In genomic region chr9:81384911-81385310, GRCh38 we compare ENCODE assay signal across 30 cellular contexts.
"Had no signal": no experiment of that assay in that cellular context is flagged by ENCODE, and none has a peak within 500 bp of the region (broad histone marks: within the 10 kb centered on the region; RNA-seq: fewer than 3 reads in every experiment).

No MANE protein-coding gene starts in this region.

- H3K27ac ChIP-seq: ascending aorta, body of pancreas, Peyer's patch, RWPE1, SJCRH30 had no signal

- H3K27me3 ChIP-seq: ascending aorta, body of pancreas, Peyer's patch, SJCRH30 had no signal

- H3K4me1 ChIP-seq: ascending aorta, body of pancreas, Peyer's patch had no signal

- H3K9me3 Mint-ChIP-seq: activated naive CD4-positive, alpha-beta T cell treated with anti-CD3 and anti-CD28 coated beads, Interleukin-2, amount 50 U/mL, for 24 hours; activated T-helper 1 cell treated with anti-CD3 and anti-CD28 coated beads, Interleukin-12 subunit alpha, Interleukin-12 subunit beta, Interleukin-2, Interleukin-4 antibody, amounts not matched to agents 30 ng/mL and 10 ng/mL and 1 ng/mL, durations not matched to agents 14 hours and 24 hours and 36 hours had no signal

- H3K4me1 Mint-ChIP-seq: activated naive CD4-positive, alpha-beta T cell treated with anti-CD3 and anti-CD28 coated beads, Interleukin-2, amount 50 U/mL, for 24 hours; central memory CD8-positive, alpha-beta T cell; T-helper 17 cell had no signal

- H3K9me3 ChIP-seq: ascending aorta, body of pancreas, Peyer's patch, SJCRH30 had no signal

- H3K36me3 Mint-ChIP-seq: activated naive CD4-positive, alpha-beta T cell treated with anti-CD3 and anti-CD28 coated beads, Interleukin-2, amount 50 U/mL, for 24 hours; WTC11 had no signal

- H3K27ac Mint-ChIP-seq: activated CD8-positive, alpha-beta T cell treated with anti-CD3 and anti-CD28 coated beads, Interleukin-2, amount 10 ng/mL, durations not matched to agents 7 days and 5 days; activated naive CD4-positive, alpha-beta T cell treated with anti-CD3 and anti-CD28 coated beads, Interleukin-2, amount 50 U/mL, for 24 hours; activated T-helper 1 cell treated with anti-CD3 and anti-CD28 coated beads, Interleukin-12 subunit alpha, Interleukin-12 subunit beta, Interleukin-2, Interleukin-4 antibody, amounts not matched to agents 30 ng/mL and 10 ng/mL and 1 ng/mL, durations not matched to agents 14 hours and 24 hours and 36 hours; T-helper 17 cell; WTC11 had no signal

- DNase-seq: activated CD4-positive, alpha-beta T cell treated with anti-CD3 and anti-CD28 coated beads for 48 hours; activated CD4-positive, alpha-beta T cell treated with anti-CD3 and anti-CD28 coated beads, Interleukin-2, amount 50 U/mL, for 4 hours; activated CD4-positive, CD25-positive, alpha-beta regulatory T cell treated with anti-CD3 and anti-CD28 coated beads, Interleukin-2, amount 50 U/mL, for 72 hours; activated CD8-positive, alpha-beta memory T cell treated with anti-CD3 and anti-CD28 coated beads, Interleukin-2, amount 50 U/mL, for 48 hours; activated CD8-positive, alpha-beta T cell treated with anti-CD3 and anti-CD28 coated beads, Interleukin-2, amount 10 ng/mL, durations not matched to agents 7 days and 5 days; activated effector memory CD4-positive, alpha-beta T cell treated with Interleukin-2 at 50 U/mL for 16 hours; activated naive CD4-positive, alpha-beta T cell; activated T-cell treated with anti-CD3 and anti-CD28 coated beads, Interleukin-2, amount 50 U/mL, for 1 hour; amniotic stem cell; body of pancreas; KG1; NCI-H1048; NCI-H146; NCI-H187 treated with DMSO at 0.1 percent for 48 hours; NCI-H2081 treated with DMSO at 0.1 percent for 48 hours; NCI-H2171 treated with DMSO at 0.1 percent for 48 hours; NCI-H345; NCI-H510A; NCI-H526 treated with DMSO at 0.1 percent for 48 hours; Peyer's patch; Right ventricle myocardium superior; SJCRH30; T-helper 17 cell; T-helper 9 cell had no signal

- ATAC-seq: activated CD8-positive, alpha-beta T cell treated with anti-CD3 and anti-CD28 coated beads, Interleukin-2, amount 10 ng/mL, durations not matched to agents 7 days and 5 days; body of pancreas; T-helper 17 cell; WTC11 had no signal

- H3K4me3 ChIP-seq: ascending aorta, body of pancreas, Peyer's patch, SJCRH30 had no signal

- H3K27me3 Mint-ChIP-seq: activated naive CD4-positive, alpha-beta T cell treated with anti-CD3 and anti-CD28 coated beads, Interleukin-2, amount 50 U/mL, for 24 hours; central memory CD8-positive, alpha-beta T cell; T-helper 17 cell had no signal

- H3K4me3 Mint-ChIP-seq: activated CD8-positive, alpha-beta T cell treated with anti-CD3 and anti-CD28 coated beads, Interleukin-2, amount 10 ng/mL, durations not matched to agents 7 days and 5 days; activated naive CD4-positive, alpha-beta T cell treated with anti-CD3 and anti-CD28 coated beads, Interleukin-2, amount 50 U/mL, for 24 hours; activated T-helper 1 cell treated with anti-CD3 and anti-CD28 coated beads, Interleukin-12 subunit alpha, Interleukin-12 subunit beta, Interleukin-2, Interleukin-4 antibody, amounts not matched to agents 30 ng/mL and 10 ng/mL and 1 ng/mL, durations not matched to agents 14 hours and 24 hours and 36 hours; central memory CD8-positive, alpha-beta T cell; T-helper 17 cell; WTC11 had no signal

- H3K36me3 ChIP-seq: ascending aorta, Peyer's patch, SJCRH30 had no signal
